Comparison of ENCODE assay signal across 7 cellular contexts in the genomic region with DNA sequence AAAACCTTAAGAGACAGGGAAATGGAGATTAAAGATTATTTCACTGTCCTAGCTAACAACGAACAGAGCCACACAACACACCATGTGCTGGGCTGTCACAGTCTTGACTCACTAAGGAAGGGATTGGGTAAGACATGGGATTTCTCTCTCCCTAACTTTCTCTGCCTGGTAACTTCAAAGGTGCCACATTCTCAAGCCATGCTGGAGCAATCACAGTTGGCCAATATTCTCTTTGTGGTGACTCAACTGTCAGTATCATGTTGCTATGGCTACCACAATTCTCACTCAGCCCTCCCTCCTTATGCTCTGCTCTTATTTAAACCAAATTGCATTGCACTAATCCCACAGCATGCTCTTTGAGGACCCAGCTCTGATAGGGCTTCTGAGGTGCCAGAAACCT.
DNase-seq lines count a peak whose midpoint lies in the region; ATAC-seq and TF ChIP-seq lines count a peak whose summit lies in the region.

No MANE protein-coding gene starts in this region.

- H3K27ac Mint-ChIP-seq in brain (peak overlapping the region in 4 of 5 experiments; percentile 48 to 84 (median 63)), WTC11 (no peak overlapping the region)
- peak overlapping the region; percentile 69 to 92 (median 81) for H3K27ac Mint-ChIP-seq in naive thymus-derived CD4-positive, alpha-beta T cell

- peaks cover 30% of the 10 kb centered on the region for H3K4me1 ChIP-seq in Karpas-422 (ENCODE audit: low read length)
- peaks cover 22% of the 10 kb centered on the region in 2 donors for H3K4me1 ChIP-seq in naive thymus-derived CD4-positive, alpha-beta T cell (ENCODE audit: control insufficient read depth in 2 of 2, insufficient read depth in 2 of 2, low read length in 2 of 2)

- no peak overlapping the region for H3K4me3 ChIP-seq in Karpas-422 (ENCODE audit: low read length)
- no peak overlapping the region for H3K4me3 ChIP-seq in naive thymus-derived CD4-positive, alpha-beta T cell (ENCODE audit: low read length)

- H3K79me2 ChIP-seq in Karpas-422 (ENCODE audit: low read length), result peaks cover 82% of the 10 kb centered on the region

- H3K4me3 Mint-ChIP-seq in brain (no peak overlapping the region), WTC11 (no peak overlapping the region)
- H3K4me3 Mint-ChIP-seq in naive thymus-derived CD4-positive, alpha-beta T cell, result peak overlapping the region in 7 of 10 donors; percentile 0 to 70 (median 46)

- H3K36me3 Mint-ChIP-seq in brain (peaks cover 39% of the 10 kb centered on the region), WTC11 (peaks cover 14% of the 10 kb centered on the region)
- H3K36me3 Mint-ChIP-seq in naive thymus-derived CD4-positive, alpha-beta T cell, result peaks cover 22 to 61% (median 45%) of the 10 kb centered on the region in 5 donors

- peak; percentile 54 for ATAC-seq in GM18511 (IDR thresholded peaks at IDR 0.05; ENCODE audit: unreplicated experiment)
- peak; percentile 76 for ATAC-seq in naive thymus-derived CD4-positive, alpha-beta T cell
- no peak for ATAC-seq in WTC11
- ATAC-seq in GM19463 (IDR thresholded peaks at IDR 0.05; ENCODE audit: unreplicated experiment), result no peak

- intact Hi-C loops in naive thymus-derived CD4-positive, alpha-beta T cell (cut with micrococcal nuclease), result loop anchor here (1.0 to 5.0 kb wide), 4 partner anchors 33 to 174 kb away; a partner anchor contains a TSS

- H3K36me3 ChIP-seq in Karpas-422 (ENCODE audit: insufficient read depth, low read length), result peaks cover 66% of the 10 kb centered on the region
- H3K36me3 ChIP-seq in naive thymus-derived CD4-positive, alpha-beta T cell (ENCODE audit: control insufficient read depth in 2 of 3, insufficient read depth in 3 of 3, low read length in 3 of 3), result peaks cover 0 to 47% (median 4%) of the 10 kb centered on the region in 3 experiments

- 0 out of 2 replicates have a peak overlapping the region, but pooled peaks have one; percentile 0 for H3K27ac ChIP-seq in Karpas-422 (ENCODE audit: low read length)
- peak overlapping the region; percentile 62 for H3K27ac ChIP-seq in naive thymus-derived CD4-positive, alpha-beta T cell (ENCODE audit: low read depth, low read length)

- TF ChIP-seq CTCF in brain (conservative IDR thresholded peaks at IDR 0.05) (no peak), WTC11 (IDR thresholded peaks at IDR 0.05) (no peak)

- no peak for DNase-seq in Karpas-422
- DNase-seq in naive thymus-derived CD4-positive, alpha-beta T cell, result peak in 1 of 9 donors; percentile 29
- DNase-seq in NCI-H2227 (lab: John Stamatoyannopoulos, UW; ENCODE audit: unreplicated experiment), result no peak
- DNase-seq in WTC11 (ENCODE audit: low spot score), result no peak

- peaks cover 2 to 15% (median 12%) of the 10 kb centered on the region in 5 experiments for H3K9me3 Mint-ChIP-seq in brain
- H3K9me3 Mint-ChIP-seq in naive thymus-derived CD4-positive, alpha-beta T cell, result peaks cover 0 to 7% (median 0%) of the 10 kb centered on the region in 11 donors
- H3K9me3 Mint-ChIP-seq in WTC11, result peaks cover 16% of the 10 kb centered on the region

- peaks cover 46% of the 10 kb centered on the region for H3K4me1 Mint-ChIP-seq in brain
- H3K4me1 Mint-ChIP-seq in naive thymus-derived CD4-positive, alpha-beta T cell, result peaks cover 48 to 87% (median 81%) of the 10 kb centered on the region in 7 donors
- H3K4me1 Mint-ChIP-seq in WTC11, result no peaks in the 10 kb centered on the region

- CTCF ChIA-PET in naive thymus-derived CD4-positive, alpha-beta T cell (lab: Charles Lee), result interaction anchor here (1.8 to 3.3 kb wide), 2 partner anchors 19 to 49 kb away, joined by 5 to 12 read pairs; no protein-coding TSS in a partner anchor
- CTCF ChIA-PET in WTC11 (lab: Charles Lee), result no interaction called here

- H3K9ac ChIP-seq in Karpas-422 (ENCODE audit: low read length), result no peak overlapping the region

- no peaks in the 10 kb centered on the region for H4K20me1 ChIP-seq in Karpas-422 (ENCODE audit: insufficient read depth, low read depth, low read length)

- no peaks in the 10 kb centered on the region for H3K9me2 ChIP-seq in Karpas-422 (replicated peaks; ENCODE audit: insufficient read depth, low read length)

- no peak overlapping the region for H3K4me2 ChIP-seq in Karpas-422 (ENCODE audit: low read depth, low read length, poor library complexity, severe bottlenecking)

- H3K27me3 Mint-ChIP-seq in brain (no peaks in the 10 kb centered on the region), WTC11 (ENCODE audit: low read depth) (no peaks in the 10 kb centered on the region; the same call in 1 of the 2 replicates)
- no peaks in the 10 kb centered on the region for H3K27me3 Mint-ChIP-seq in naive thymus-derived CD4-positive, alpha-beta T cell

- no peaks in the 10 kb centered on the region for H3K27me3 ChIP-seq in Karpas-422 (ENCODE audit: low read length)
- no peaks in the 10 kb centered on the region for H3K27me3 ChIP-seq in naive thymus-derived CD4-positive, alpha-beta T cell (ENCODE audit: control insufficient read depth in 2 of 2, insufficient read depth in 2 of 2, low read length in 2 of 2)

- no peak overlapping the region for H2AFZ ChIP-seq in Karpas-422 (ENCODE audit: low read length)

- H3K9me3 ChIP-seq in Karpas-422 (ENCODE audit: low read length), result no peaks in the 10 kb centered on the region
- H3K9me3 ChIP-seq in naive thymus-derived CD4-positive, alpha-beta T cell (ENCODE audit: control insufficient read depth in 2 of 3, low read length in 3 of 3), result no peaks in the 10 kb centered on the region

- POLR2A ChIA-PET in naive thymus-derived CD4-positive, alpha-beta T cell (lab: Charles Lee), result interaction anchor here (1.0 to 1.9 kb wide), 8 partner anchors 8 to 52 kb away, joined by 3 to 9 read pairs (median 4); no protein-coding TSS in a partner anchor
- POLR2A ChIA-PET in WTC11 (lab: Charles Lee), result no interaction called here

TF ChIP-seq in WTC11, 78 proteins besides CTCF, POLR2A, EP300 and RAD21:
- no peak for TF ChIP-seq CREB1 (CRISPR knock-in tag; IDR thresholded peaks at IDR 0.05)
- TF ChIP-seq FOXJ3 (CRISPR knock-in tag; IDR thresholded peaks at IDR 0.05; ENCODE audit: borderline replicate concordance), result no peak
- TF ChIP-seq, protein P1, sequence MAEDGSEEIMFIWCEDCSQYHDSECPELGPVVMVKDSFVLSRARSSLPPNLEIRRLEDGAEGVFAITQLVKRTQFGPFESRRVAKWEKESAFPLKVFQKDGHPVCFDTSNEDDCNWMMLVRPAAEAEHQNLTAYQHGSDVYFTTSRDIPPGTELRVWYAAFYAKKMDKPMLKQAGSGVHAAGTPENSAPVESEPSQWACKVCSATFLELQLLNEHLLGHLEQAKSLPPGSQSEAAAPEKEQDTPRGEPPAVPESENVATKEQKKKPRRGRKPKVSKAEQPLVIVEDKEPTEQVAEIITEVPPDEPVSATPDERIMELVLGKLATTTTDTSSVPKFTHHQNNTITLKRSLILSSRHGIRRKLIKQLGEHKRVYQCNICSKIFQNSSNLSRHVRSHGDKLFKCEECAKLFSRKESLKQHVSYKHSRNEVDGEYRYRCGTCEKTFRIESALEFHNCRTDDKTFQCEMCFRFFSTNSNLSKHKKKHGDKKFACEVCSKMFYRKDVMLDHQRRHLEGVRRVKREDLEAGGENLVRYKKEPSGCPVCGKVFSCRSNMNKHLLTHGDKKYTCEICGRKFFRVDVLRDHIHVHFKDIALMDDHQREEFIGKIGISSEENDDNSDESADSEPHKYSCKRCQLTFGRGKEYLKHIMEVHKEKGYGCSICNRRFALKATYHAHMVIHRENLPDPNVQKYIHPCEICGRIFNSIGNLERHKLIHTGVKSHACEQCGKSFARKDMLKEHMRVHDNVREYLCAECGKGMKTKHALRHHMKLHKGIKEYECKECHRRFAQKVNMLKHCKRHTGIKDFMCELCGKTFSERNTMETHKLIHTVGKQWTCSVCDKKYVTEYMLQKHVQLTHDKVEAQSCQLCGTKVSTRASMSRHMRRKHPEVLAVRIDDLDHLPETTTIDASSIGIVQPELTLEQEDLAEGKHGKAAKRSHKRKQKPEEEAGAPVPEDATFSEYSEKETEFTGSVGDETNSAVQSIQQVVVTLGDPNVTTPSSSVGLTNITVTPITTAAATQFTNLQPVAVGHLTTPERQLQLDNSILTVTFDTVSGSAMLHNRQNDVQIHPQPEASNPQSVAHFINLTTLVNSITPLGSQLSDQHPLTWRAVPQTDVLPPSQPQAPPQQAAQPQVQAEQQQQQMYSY (CRISPR knock-in tag; IDR thresholded peaks at IDR 0.05), result no peak
- TF ChIP-seq, protein P2, sequence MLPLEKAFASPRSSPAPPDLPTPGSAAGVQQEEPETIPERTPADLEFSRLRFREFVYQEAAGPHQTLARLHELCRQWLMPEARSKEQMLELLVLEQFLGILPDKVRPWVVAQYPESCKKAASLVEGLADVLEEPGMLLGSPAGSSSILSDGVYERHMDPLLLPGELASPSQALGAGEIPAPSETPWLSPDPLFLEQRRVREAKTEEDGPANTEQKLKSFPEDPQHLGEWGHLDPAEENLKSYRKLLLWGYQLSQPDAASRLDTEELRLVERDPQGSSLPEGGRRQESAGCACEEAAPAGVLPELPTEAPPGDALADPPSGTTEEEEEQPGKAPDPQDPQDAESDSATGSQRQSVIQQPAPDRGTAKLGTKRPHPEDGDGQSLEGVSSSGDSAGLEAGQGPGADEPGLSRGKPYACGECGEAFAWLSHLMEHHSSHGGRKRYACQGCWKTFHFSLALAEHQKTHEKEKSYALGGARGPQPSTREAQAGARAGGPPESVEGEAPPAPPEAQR (CRISPR knock-in tag; IDR thresholded peaks at IDR 0.05), result no peak
- TF ChIP-seq ZNF671 (CRISPR knock-in tag; IDR thresholded peaks at IDR 0.05), result no peak
- TF ChIP-seq, protein P3, sequence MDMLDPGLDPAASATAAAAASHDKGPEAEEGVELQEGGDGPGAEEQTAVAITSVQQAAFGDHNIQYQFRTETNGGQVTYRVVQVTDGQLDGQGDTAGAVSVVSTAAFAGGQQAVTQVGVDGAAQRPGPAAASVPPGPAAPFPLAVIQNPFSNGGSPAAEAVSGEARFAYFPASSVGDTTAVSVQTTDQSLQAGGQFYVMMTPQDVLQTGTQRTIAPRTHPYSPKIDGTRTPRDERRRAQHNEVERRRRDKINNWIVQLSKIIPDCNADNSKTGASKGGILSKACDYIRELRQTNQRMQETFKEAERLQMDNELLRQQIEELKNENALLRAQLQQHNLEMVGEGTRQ (CRISPR knock-in tag; IDR thresholded peaks at IDR 0.05), result no peak
- no peak for TF ChIP-seq GABPB1 (CRISPR knock-in tag; IDR thresholded peaks at IDR 0.05)
- no peak for TF ChIP-seq CBFB (CRISPR knock-in tag; IDR thresholded peaks at IDR 0.05; ENCODE audit: low read depth)
- no peak for TF ChIP-seq ELF4 (CRISPR knock-in tag; IDR thresholded peaks at IDR 0.05; ENCODE audit: low read depth)

Comparison
In these comparisons a context has a peak if more than half of its experiments do, and no peak if none do; other contexts are left out.
1. ATAC-seq: peak in GM18511 (single experiment) and naive thymus-derived CD4-positive, alpha-beta T cell (single experiment); none in WTC11 (single experiment) and GM19463 (single experiment).
2. H3K4me3 Mint-ChIP-seq: peak in naive thymus-derived CD4-positive, alpha-beta T cell (7 of 10); none in brain (0 of 5) and WTC11 (single experiment).